In genomic region chr21:26126168-26126553, GRCh38 we compare ENCODE assay signal across 17 cellular contexts.
"Had no signal": no experiment of that assay in that cellular context is flagged by ENCODE, and none has a peak within 500 bp of the region (broad histone marks: within the 10 kb centered on the region; RNA-seq: fewer than 3 reads in every experiment).

No MANE protein-coding gene starts in this region.

- H3K4me3 ChIP-seq: left lung, mucosa of descending colon, neural progenitor cell, ovary, sigmoid colon, spleen, thoracic aorta, upper lobe of right lung had no signal

- H3K27ac ChIP-seq: left lung, neural progenitor cell, ovary, spleen, upper lobe of right lung had no signal

- H3K27me3 ChIP-seq: left lung, neural progenitor cell, ovary, sigmoid colon, spleen, upper lobe of right lung had no signal

- H3K4me3 Mint-ChIP-seq: activated naive CD8-positive, alpha-beta T cell; activated T-cell treated with anti-CD3 and anti-CD28 coated beads, Interleukin-2, amount 50 U/mL, for 72 hours; naive B cell; neural progenitor cell; stimulated activated naive B cell treated with anti-CD40 and anti-IgM and Interleukin-4, amounts not matched to agents 10 μg/mL and 1 μg/mL and 100 μg/mL, for 72 hours had no signal

- H3K9me3 Mint-ChIP-seq: activated T-cell treated with anti-CD3 and anti-CD28 coated beads, Interleukin-2, amount 50 U/mL, for 72 hours; naive B cell; stimulated activated naive B cell treated with anti-CD40 and anti-IgM and Interleukin-4, amounts not matched to agents 10 μg/mL and 1 μg/mL and 100 μg/mL, for 72 hours had no signal

- ATAC-seq: activated T-cell treated with anti-CD3 and anti-CD28 coated beads, Interleukin-2, amount 50 U/mL, for 72 hours; left lung; mucosa of descending colon; stimulated activated naive B cell treated with anti-CD40 and anti-IgM and Interleukin-4, amounts not matched to agents 10 μg/mL and 1 μg/mL and 100 μg/mL, for 72 hours; upper lobe of right lung had no signal

- H3K27me3 Mint-ChIP-seq: activated naive CD8-positive, alpha-beta T cell; naive B cell; stimulated activated naive B cell treated with anti-CD40 and anti-IgM and Interleukin-4, amounts not matched to agents 10 μg/mL and 1 μg/mL and 100 μg/mL, for 72 hours had no signal

- DNase-seq: activated CD4-positive, alpha-beta T cell treated with anti-CD3 and anti-CD28 coated beads for 1 hour; activated CD4-positive, alpha-beta T cell treated with anti-CD3 and anti-CD28 coated beads, Interleukin-2, amount 50 U/mL, for 4 hours; activated gamma-delta T cell treated with Interleukin-2 at 50 U/mL for 16 hours; activated T-cell treated with anti-CD3 and anti-CD28 coated beads, Interleukin-2, amount 50 U/mL, for 72 hours; foreskin melanocyte; left lung; mucosa of descending colon; naive B cell; ovary; sigmoid colon; spleen; stimulated activated naive B cell treated with anti-CD40 and anti-IgM and Interleukin-4, amounts not matched to agents 10 μg/mL and 1 μg/mL and 100 μg/mL, for 72 hours; T1000; upper lobe of right lung had no signal

- H3K27ac Mint-ChIP-seq: activated naive CD8-positive, alpha-beta T cell; activated T-cell treated with anti-CD3 and anti-CD28 coated beads, Interleukin-2, amount 50 U/mL, for 72 hours; naive B cell; neural progenitor cell; stimulated activated naive B cell treated with anti-CD40 and anti-IgM and Interleukin-4, amounts not matched to agents 10 μg/mL and 1 μg/mL and 100 μg/mL, for 72 hours had no signal
